Comparison of ENCODE assay signal across 25 cellular contexts in the genomic region with DNA sequence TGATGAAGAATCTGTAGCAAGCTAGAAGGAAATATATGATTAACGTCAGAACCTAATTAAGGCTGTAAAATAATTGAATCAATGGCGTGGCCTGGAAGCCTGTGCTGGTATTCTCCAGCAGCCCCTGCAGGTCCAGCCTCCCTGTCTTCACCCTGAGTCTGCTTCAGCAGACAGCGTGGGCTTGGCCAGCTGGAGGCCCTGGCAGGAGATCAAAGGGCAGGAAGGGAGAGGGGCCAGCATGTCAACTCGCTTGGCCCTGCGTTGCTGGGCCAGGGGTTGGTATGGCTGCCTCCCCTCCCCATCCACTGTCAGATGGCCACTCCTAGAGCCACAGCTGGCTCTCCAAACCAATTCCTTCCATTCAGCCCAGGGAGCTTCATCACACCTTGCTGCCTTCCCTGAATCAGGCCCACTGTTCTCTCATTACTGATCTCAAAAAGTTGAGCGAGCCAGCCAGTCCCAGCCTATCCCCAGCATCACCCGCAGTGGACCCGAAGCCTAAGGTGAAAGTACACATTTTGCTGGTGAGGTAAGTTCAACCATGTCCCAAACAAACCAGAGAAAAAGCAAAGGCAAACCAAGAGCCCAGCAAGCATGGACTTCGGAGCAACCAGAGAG.
"Had no signal": no experiment of that assay in that cellular context is flagged by ENCODE, and none has a peak within 500 bp of the region (broad histone marks: within the 10 kb centered on the region; RNA-seq: fewer than 3 reads in every experiment).

No MANE protein-coding gene starts in this region.

- H3K4me1 ChIP-seq: ascending aorta, body of pancreas had no signal

- H3K27me3 ChIP-seq: ascending aorta, body of pancreas, Peyer's patch, SJSA1 had no signal

- H3K36me3 Mint-ChIP-seq: activated naive CD4-positive, alpha-beta T cell treated with anti-CD3 and anti-CD28 coated beads, Interleukin-2, amount 50 U/mL, for 72 hours had no signal

- H3K9me3 ChIP-seq: ascending aorta, body of pancreas, Peyer's patch had no signal

- DNase-seq: activated CD4-positive, alpha-beta T cell treated with anti-CD3 and anti-CD28 coated beads, Interleukin-2, amount 10 ng/mL, durations not matched to agents 24 days and 14 days; activated CD4-positive, alpha-beta T cell treated with anti-CD3 and anti-CD28 coated beads, Interleukin-2, amount 50 U/mL, for 48 hours; activated effector memory CD4-positive, alpha-beta T cell treated with anti-CD3 and anti-CD28 coated beads, Interleukin-2, amount 50 U/mL, for 16 hours; activated naive CD4-positive, alpha-beta T cell treated with Interleukin-2 at 50 U/mL for 16 hours; activated naive CD8-positive, alpha-beta T cell treated with anti-CD3 and anti-CD28 coated beads, Interleukin-2, amount 50 U/mL, for 24 hours; activated T-cell treated with anti-CD3 and anti-CD28 coated beads, Interleukin-2, amount 50 U/mL, for 4 hours; amniotic stem cell; body of pancreas; central memory CD4-positive, alpha-beta T cell; Kasumi-1; NCI-H1105 treated with DMSO at 0.1 percent for 48 hours; NCI-H1436 treated with DMSO at 0.1 percent for 48 hours; NCI-H187; NCI-H2081; NCI-H446; NCI-H524; Peyer's patch; Right ventricle myocardium superior; SW 1271 had no signal

- H3K4me3 Mint-ChIP-seq: activated CD4-positive, alpha-beta T cell treated with anti-CD3 and anti-CD28 coated beads, Interleukin-2, amount 10 ng/mL, durations not matched to agents 24 days and 14 days; activated naive CD8-positive, alpha-beta T cell treated with anti-CD3 and anti-CD28 coated beads, Interleukin-2, amount 50 U/mL, for 24 hours; activated T-cell treated with anti-CD3 and anti-CD28 coated beads, Interleukin-2, amount 50 U/mL, for 4 hours; T-helper 1 cell treated with Interleukin-12 subunit alpha and Interleukin-12 subunit beta and Interleukin-4 antibody, amounts not matched to agents 30 μg/mL and 1 μg/mL, for 36 hours had no signal

- H3K4me3 ChIP-seq: ascending aorta, body of pancreas, Peyer's patch, SJSA1 had no signal

- H3K9me3 Mint-ChIP-seq: activated CD4-positive, alpha-beta T cell treated with anti-CD3 and anti-CD28 coated beads, Interleukin-2, amount 10 ng/mL, durations not matched to agents 24 days and 14 days; activated naive CD4-positive, alpha-beta T cell treated with anti-CD3 and anti-CD28 coated beads, Interleukin-2, amount 50 U/mL, for 72 hours; activated naive CD8-positive, alpha-beta T cell treated with anti-CD3 and anti-CD28 coated beads, Interleukin-2, amount 50 U/mL, for 24 hours; T-helper 1 cell treated with Interleukin-12 subunit alpha and Interleukin-12 subunit beta and Interleukin-4 antibody, amounts not matched to agents 30 μg/mL and 1 μg/mL, for 36 hours had no signal

- H3K27ac Mint-ChIP-seq: activated CD4-positive, alpha-beta T cell treated with anti-CD3 and anti-CD28 coated beads, Interleukin-2, amount 10 ng/mL, durations not matched to agents 24 days and 14 days; activated naive CD4-positive, alpha-beta T cell treated with anti-CD3 and anti-CD28 coated beads, Interleukin-2, amount 50 U/mL, for 72 hours; activated naive CD8-positive, alpha-beta T cell treated with anti-CD3 and anti-CD28 coated beads, Interleukin-2, amount 50 U/mL, for 24 hours; T-helper 1 cell treated with Interleukin-12 subunit alpha and Interleukin-12 subunit beta and Interleukin-4 antibody, amounts not matched to agents 30 μg/mL and 1 μg/mL, for 36 hours had no signal

- H3K36me3 ChIP-seq: ascending aorta, Peyer's patch, SJSA1 had no signal

- H3K27ac ChIP-seq: ascending aorta, body of pancreas, RWPE1, SJSA1 had no signal

- ATAC-seq: activated CD4-positive, CD25-positive, alpha-beta regulatory T cell treated with anti-CD3 and anti-CD28 coated beads, Interleukin-2, amount 50 U/mL, for 24 hours; activated naive CD4-positive, alpha-beta T cell treated with anti-CD3 and anti-CD28 coated beads, Interleukin-2, amount 50 U/mL, for 72 hours; activated naive CD8-positive, alpha-beta T cell treated with anti-CD3 and anti-CD28 coated beads, Interleukin-2, amount 50 U/mL, for 24 hours; activated T-cell treated with anti-CD3 and anti-CD28 coated beads, Interleukin-2, amount 50 U/mL, for 4 hours; body of pancreas had no signal
